Comparison of ENCODE assay signal across 1 cellular context in the genomic region with DNA sequence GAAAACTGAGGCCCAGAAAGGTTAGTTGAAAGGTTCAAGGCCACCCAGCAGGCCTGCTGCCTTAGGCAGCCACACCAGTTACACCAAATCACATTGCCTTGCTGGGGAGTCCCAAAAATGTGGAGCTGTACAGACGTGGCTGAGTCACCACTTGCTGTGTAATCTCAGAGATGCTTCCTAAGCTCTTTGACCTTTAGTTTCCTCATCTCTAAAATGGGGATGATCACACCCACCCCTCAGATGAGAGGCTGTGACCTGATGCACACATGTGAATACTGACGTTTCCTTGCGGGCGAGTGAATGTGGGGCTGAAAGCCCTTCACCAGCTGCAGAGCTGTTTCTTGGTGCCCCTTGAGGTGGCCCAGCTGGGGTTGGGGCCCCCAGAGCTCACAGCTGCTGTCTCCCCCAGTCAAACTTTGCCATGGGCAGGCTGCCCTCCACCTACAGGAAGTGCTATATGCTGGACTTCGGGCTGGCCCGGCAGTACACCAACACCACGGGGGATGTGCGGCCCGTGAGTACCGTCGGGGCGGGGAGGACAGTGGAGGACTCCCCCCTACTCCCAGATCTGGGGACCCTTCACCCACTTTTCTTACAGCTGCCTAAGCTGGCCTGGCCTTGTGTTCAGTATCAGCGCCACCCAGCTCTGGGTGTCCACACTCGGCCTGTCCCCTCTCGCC.
TF ChIP-seq lines count a peak whose summit lies in the region.

No MANE protein-coding gene starts in this region.

TF ChIP-seq in IMR-90, 13 proteins besides CTCF, POLR2A, EP300 and RAD21:
- TF ChIP-seq RCOR1 (IDR thresholded peaks at IDR 0.05; ENCODE audit: insufficient replicate concordance, low read length) (no peak), NFE2L2 (IDR thresholded peaks at IDR 0.05; ENCODE audit: low read depth, low read length) (no peak), BHLHE40 (IDR thresholded peaks at IDR 0.05; ENCODE audit: low read depth, low read length) (no peak), FOS (IDR thresholded peaks at IDR 0.05; ENCODE audit: low read depth, low read length) (no peak), RFX5 (IDR thresholded peaks at IDR 0.05; ENCODE audit: low read depth, low read length) (no peak), MAFK (IDR thresholded peaks at IDR 0.05; ENCODE audit: low read depth, low read length) (no peak), MAZ (IDR thresholded peaks at IDR 0.05; ENCODE audit: borderline replicate concordance, low read depth, low read length) (no peak), USF2 (IDR thresholded peaks at IDR 0.05; ENCODE audit: low read depth, low read length) (no peak), ELK1 (IDR thresholded peaks at IDR 0.05; ENCODE audit: borderline replicate concordance, low read depth, low read length) (no peak), SMC3 (IDR thresholded peaks at IDR 0.05; ENCODE audit: low read depth, low read length) (no peak), CEBPB (IDR thresholded peaks at IDR 0.05; ENCODE audit: low read depth, low read length) (no peak), CHD1 (IDR thresholded peaks at IDR 0.05; ENCODE audit: low read depth, low read length) (no peak), MXI1 (IDR thresholded peaks at IDR 0.05; ENCODE audit: borderline replicate concordance, low read depth, low read length) (no peak)
TF ChIP-seq in IMR-90: peak in this region for 0.
